ENCODE assay signal across 18 cellular contexts in the genomic region with DNA sequence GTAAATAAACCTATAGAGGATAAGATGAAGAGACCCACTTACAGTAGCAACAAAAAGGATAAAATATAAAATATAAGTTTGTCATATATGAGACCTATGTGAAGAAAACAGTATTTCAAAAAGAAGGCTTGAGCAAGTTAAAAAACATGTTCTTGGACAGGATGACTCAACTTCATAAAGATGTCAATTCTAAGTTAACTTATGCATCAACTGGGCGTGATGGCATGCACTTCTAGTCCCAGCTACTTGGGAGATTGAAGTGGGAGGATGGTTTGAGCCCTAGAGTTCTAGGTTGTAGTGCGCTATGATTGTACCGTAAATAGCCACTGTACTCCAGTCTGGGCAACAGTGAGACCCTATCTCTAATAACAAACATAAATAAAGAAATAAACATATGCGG.
"Had no signal": no experiment of that assay in that cellular context is flagged by ENCODE, and none has a peak within 500 bp of the region (broad histone marks: within the 10 kb centered on the region; RNA-seq: fewer than 3 reads in every experiment).

No MANE protein-coding gene starts in this region.

- H3K27me3 Mint-ChIP-seq: activated B cell treated with CpG ODN at 0.5 μM for 24 hours; activated CD4-positive, alpha-beta T cell treated with anti-CD3 and anti-CD28 coated beads, Interleukin-2, amount 10 ng/mL, durations not matched to agents 24 days and 14 days; brain; central memory CD8-positive, alpha-beta T cell; naive thymus-derived CD4-positive, alpha-beta T cell had no signal

- H3K4me3 Mint-ChIP-seq: activated B cell treated with CpG ODN at 0.5 μM for 24 hours; activated CD4-positive, alpha-beta T cell treated with anti-CD3 and anti-CD28 coated beads, Interleukin-2, amount 10 ng/mL, durations not matched to agents 24 days and 14 days; activated CD8-positive, alpha-beta T cell treated with anti-CD3 and anti-CD28 coated beads, Interleukin-2, amount 10 ng/mL, durations not matched to agents 7 days and 5 days; brain; central memory CD8-positive, alpha-beta T cell; naive thymus-derived CD4-positive, alpha-beta T cell; stimulated activated effector memory CD8-positive, alpha-beta T cell treated with anti-CD3 and anti-CD28 coated beads, Interleukin-12 subunit alpha, Interleukin-12 subunit beta, amount 100 ng/mL, for 72 hours had no signal

- DNase-seq: activated B cell treated with CpG ODN at 0.5 μM for 24 hours; activated CD4-positive, alpha-beta T cell treated with anti-CD3 and anti-CD28 coated beads, Interleukin-2, amount 10 ng/mL, durations not matched to agents 24 days and 14 days; activated CD8-positive, alpha-beta memory T cell treated with anti-CD3 and anti-CD28 coated beads, Interleukin-2, amount 50 U/mL, for 4 hours; activated CD8-positive, alpha-beta T cell treated with anti-CD3 and anti-CD28 coated beads, Interleukin-2, amount 10 ng/mL, durations not matched to agents 7 days and 5 days; activated effector memory CD4-positive, alpha-beta T cell treated with anti-CD3 and anti-CD28 coated beads, Interleukin-2, amount 50 U/mL, for 16 hours; activated T-cell treated with anti-CD3 and anti-CD28 coated beads, Interleukin-2, amount 50 U/mL, for 48 hours; amygdala; esophagus squamous epithelium; gastrocnemius medialis; heart right ventricle; naive thymus-derived CD4-positive, alpha-beta T cell; ovary; T-helper 2 cell had no signal

- H3K4me1 Mint-ChIP-seq: brain had no signal

- H3K36me3 ChIP-seq: ovary had no signal

- H3K27ac Mint-ChIP-seq: activated B cell treated with CpG ODN at 0.5 μM for 24 hours; activated CD4-positive, alpha-beta T cell treated with anti-CD3 and anti-CD28 coated beads, Interleukin-2, amount 10 ng/mL, durations not matched to agents 24 days and 14 days; activated CD8-positive, alpha-beta T cell treated with anti-CD3 and anti-CD28 coated beads, Interleukin-2, amount 10 ng/mL, durations not matched to agents 7 days and 5 days; activated naive CD4-positive, alpha-beta T cell treated with anti-CD3 and anti-CD28 coated beads, Interleukin-2, amount 50 U/mL, for 72 hours; stimulated activated effector memory CD8-positive, alpha-beta T cell treated with anti-CD3 and anti-CD28 coated beads, Interleukin-12 subunit alpha, Interleukin-12 subunit beta, amount 100 ng/mL, for 72 hours had no signal

- H3K9me3 ChIP-seq: esophagus squamous epithelium, gastrocnemius medialis, heart right ventricle, ovary had no signal

- ATAC-seq: activated CD8-positive, alpha-beta T cell treated with anti-CD3 and anti-CD28 coated beads, Interleukin-2, amount 10 ng/mL, durations not matched to agents 7 days and 5 days; activated naive CD4-positive, alpha-beta T cell treated with anti-CD3 and anti-CD28 coated beads, Interleukin-2, amount 50 U/mL, for 72 hours; gastrocnemius medialis; naive thymus-derived CD4-positive, alpha-beta T cell; stimulated activated effector memory CD8-positive, alpha-beta T cell treated with anti-CD3 and anti-CD28 coated beads, Interleukin-12 subunit alpha, Interleukin-12 subunit beta, amount 100 ng/mL, for 72 hours had no signal

- H3K4me3 ChIP-seq: coronary artery, esophagus squamous epithelium, gastrocnemius medialis, heart right ventricle, ovary had no signal

- H3K9me3 Mint-ChIP-seq: activated B cell treated with CpG ODN at 0.5 μM for 24 hours; activated CD4-positive, alpha-beta T cell treated with anti-CD3 and anti-CD28 coated beads, Interleukin-2, amount 10 ng/mL, durations not matched to agents 24 days and 14 days; activated naive CD4-positive, alpha-beta T cell treated with anti-CD3 and anti-CD28 coated beads, Interleukin-2, amount 50 U/mL, for 72 hours; brain; central memory CD8-positive, alpha-beta T cell; naive thymus-derived CD4-positive, alpha-beta T cell; stimulated activated effector memory CD8-positive, alpha-beta T cell treated with anti-CD3 and anti-CD28 coated beads, Interleukin-12 subunit alpha, Interleukin-12 subunit beta, amount 100 ng/mL, for 72 hours had no signal

- H3K27me3 ChIP-seq: esophagus squamous epithelium, gastrocnemius medialis, heart right ventricle, ovary had no signal

- H3K4me1 ChIP-seq: esophagus squamous epithelium, gastrocnemius medialis had no signal

- H3K27ac ChIP-seq: coronary artery, esophagus squamous epithelium, gastrocnemius medialis, heart right ventricle, ovary had no signal
